In genomic region chr1:178659789-178660208, GRCh38 we compare ENCODE assay signal across 1 cellular context.
A peak's percentile ranks its signal among the peaks of the same experiment; 100 is the strongest.
TF ChIP-seq lines count a peak whose summit lies in the region.

No MANE protein-coding gene starts in this region.

TF ChIP-seq in GM12878, 131 proteins besides CTCF, POLR2A, EP300 and RAD21 (continued from another document):
- TF ChIP-seq IRF3 (IDR thresholded peaks at IDR 0.05) (no peak), ZNF217 (IDR thresholded peaks at IDR 0.05) (peak; percentile 75; the same call in 1 of the 2 replicates), IKZF2 (IDR thresholded peaks at IDR 0.05) (peak; percentile 94 to 95), ETV6 (conservative IDR thresholded peaks at IDR 0.05 in 1 of 2, IDR thresholded peaks at IDR 0.05 in 1 of 2; ENCODE audit: borderline replicate concordance in 1 of 2, low read depth in 1 of 2) (no peak), BCL11A (IDR thresholded peaks at IDR 0.05; ENCODE audit: low read depth, low read length) (peak; percentile 58; the same call in 1 of the 2 replicates), PAX8 (IDR thresholded peaks at IDR 0.05) (no peak), RELB (IDR thresholded peaks at IDR 0.05; ENCODE audit: low read depth) (peak; percentile 86), MEF2A (IDR thresholded peaks at IDR 0.05; ENCODE audit: insufficient read depth, low read depth, low read length) (peak; percentile 98), NBN (IDR thresholded peaks at IDR 0.05) (peak; percentile 91), ATF7 (IDR thresholded peaks at IDR 0.05; ENCODE audit: low read depth) (peak; percentile 84), DPF2 (IDR thresholded peaks at IDR 0.05) (peak; percentile 66), FOXK2 (IDR thresholded peaks at IDR 0.05) (peak; percentile 54; the same call in 1 of the 2 replicates), CEBPZ (IDR thresholded peaks at IDR 0.05; ENCODE audit: low read depth, low read length) (no peak), MEF2B (IDR thresholded peaks at IDR 0.05; ENCODE audit: partially characterized antibody, poor library complexity, severe bottlenecking) (peak; percentile 89), FOXM1 (IDR thresholded peaks at IDR 0.05; ENCODE audit: low read depth, low read length) (peak; percentile 53; the same call in 1 of the 2 replicates), TBL1XR1 (IDR thresholded peaks at IDR 0.05; ENCODE audit: low read depth, low read length) (peak; percentile 98), BCLAF1 (IDR thresholded peaks at IDR 0.05) (no peak), PKNOX1 (IDR thresholded peaks at IDR 0.05) (peak; percentile 71), ATF2 (IDR thresholded peaks at IDR 0.05; ENCODE audit: low read length) (peak; percentile 87), IKZF1 (conservative IDR thresholded peaks at IDR 0.05) (peak; percentile 68), BMI1 (IDR thresholded peaks at IDR 0.05; ENCODE audit: borderline replicate concordance) (peak; percentile 63; the same call in 1 of the 2 replicates), WRNIP1 (IDR thresholded peaks at IDR 0.05; ENCODE audit: borderline replicate concordance, low read depth, low read length) (no peak), PAX5 (IDR thresholded peaks at IDR 0.05; ENCODE audit: borderline replicate concordance, low read depth, low read length) (no peak), ZBTB11 (CRISPR knock-in tag; IDR thresholded peaks at IDR 0.05) (no peak), GABPA (IDR thresholded peaks at IDR 0.05; ENCODE audit: low read depth) (0 out of 2 replicates have a peak, but pooled peaks have one; percentile 14), EED (IDR thresholded peaks at IDR 0.05; ENCODE audit: low read depth) (0 out of 2 replicates have a peak, but pooled peaks have one; percentile 15), MTA3 (IDR thresholded peaks at IDR 0.05; ENCODE audit: borderline replicate concordance, low read length) (peak; percentile 70; the same call in 1 of the 2 replicates), KLF5 (IDR thresholded peaks at IDR 0.05; ENCODE audit: partially characterized antibody) (no peak), NR2F1 (conservative IDR thresholded peaks at IDR 0.05) (peak; percentile 98), ZBED1 (IDR thresholded peaks at IDR 0.05; ENCODE audit: borderline replicate concordance) (peak; percentile 79; the same call in 1 of the 2 replicates), NR2C1 (IDR thresholded peaks at IDR 0.05) (no peak), RUNX3 (IDR thresholded peaks at IDR 0.05; ENCODE audit: low read length) (peak; percentile 96), MLLT1 (IDR thresholded peaks at IDR 0.05) (peak; percentile 68), NFIC (IDR thresholded peaks at IDR 0.05; ENCODE audit: low read depth, low read length) (peak; percentile 89)
